Comparison of ENCODE assay signal across 1 cellular context in the genomic region with DNA sequence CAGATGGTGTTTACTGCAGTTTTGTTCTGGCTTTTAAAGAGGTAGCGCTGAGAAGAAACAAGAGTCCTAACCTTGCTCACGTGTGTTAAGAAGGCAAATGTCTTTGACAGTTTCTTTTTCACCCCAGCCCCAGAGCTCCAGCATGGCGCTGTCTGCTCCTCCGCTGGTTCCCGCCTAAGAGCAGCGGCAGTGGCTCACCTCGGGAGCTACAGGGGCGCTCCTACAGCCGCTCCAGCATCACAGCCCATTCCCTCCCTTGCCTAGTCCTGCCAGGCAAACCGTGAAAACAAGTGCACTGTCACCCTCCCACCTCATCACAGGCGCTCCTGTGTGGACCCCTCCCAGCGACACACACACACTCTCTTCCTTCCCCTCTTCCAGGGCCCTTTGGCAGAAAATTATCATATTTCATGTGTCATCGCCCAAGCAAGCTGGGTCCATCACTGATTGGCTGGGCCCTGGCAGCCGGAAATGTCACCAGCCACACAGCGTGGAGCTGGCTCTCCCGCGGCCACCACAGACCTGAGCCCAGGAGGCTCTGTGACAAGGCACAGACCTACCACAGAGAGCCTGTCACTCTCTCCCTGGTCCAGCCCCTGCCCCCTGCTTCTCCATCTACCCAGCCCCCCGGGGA.
TF ChIP-seq lines count a peak whose summit lies in the region.

No MANE protein-coding gene starts in this region.

TF ChIP-seq in K562, 482 proteins besides CTCF, POLR2A, EP300 and RAD21 (continued from another document):
- TF ChIP-seq ID3 (CRISPR knock-in tag; IDR thresholded peaks at IDR 0.05) (no peak), ID3 (tag; IDR thresholded peaks at IDR 0.05) (no peak), CSDE1 (IDR thresholded peaks at IDR 0.05) (no peak), JUND (IDR thresholded peaks at IDR 0.05; ENCODE audit: borderline replicate concordance, low read depth, low read length) (0 out of 2 replicates have a peak, but pooled peaks have one; percentile 6), JUND (tag; IDR thresholded peaks at IDR 0.05; ENCODE audit: borderline replicate concordance, low read depth, low read length) (no peak), E2F3 (CRISPR knock-in tag; IDR thresholded peaks at IDR 0.05) (0 out of 2 replicates have a peak, but pooled peaks have one; percentile 43), RBM14 (IDR thresholded peaks at IDR 0.05; ENCODE audit: borderline replicate concordance, insufficient read depth, low read depth, low read length) (no peak), RBFOX2 (IDR thresholded peaks at IDR 0.05; ENCODE audit: low read depth, low read length) (peak; percentile 59), PKNOX1 (IDR thresholded peaks at IDR 0.05) (peak; percentile 84), ATF1 (CRISPR knock-in tag; IDR thresholded peaks at IDR 0.05) (no peak), ATF1 (tag; IDR thresholded peaks at IDR 0.05) (peak; percentile 76), MEIS2 (IDR thresholded peaks at IDR 0.05; ENCODE audit: partially characterized antibody) (peak; percentile 55), HMBOX1 (IDR thresholded peaks at IDR 0.05) (0 out of 2 replicates have a peak, but pooled peaks have one; percentile 14), PBX2 (CRISPR knock-in tag; IDR thresholded peaks at IDR 0.05; ENCODE audit: low read depth) (no peak), PBX2 (tag; conservative IDR thresholded peaks at IDR 0.05; ENCODE audit: low read depth) (peak; percentile 66; the same call in 1 of the 2 replicates), HDAC2 (IDR thresholded peaks at IDR 0.05) (no peak), TEAD1 (CRISPR knock-in tag; IDR thresholded peaks at IDR 0.05) (no peak), C11orf30 (IDR thresholded peaks at IDR 0.05; ENCODE audit: low read depth) (peak; percentile 54; the same call in 1 of the 2 replicates), ZSCAN32 (CRISPR knock-in tag; IDR thresholded peaks at IDR 0.05) (peak; percentile 24; the same call in 1 of the 2 replicates), POLR2G (IDR thresholded peaks at IDR 0.05; ENCODE audit: low read depth, low read length) (peak; percentile 51), ZNF764 (CRISPR knock-in tag; IDR thresholded peaks at IDR 0.05; ENCODE audit: low read depth) (no peak)
- TF ChIP-seq, protein P1, sequence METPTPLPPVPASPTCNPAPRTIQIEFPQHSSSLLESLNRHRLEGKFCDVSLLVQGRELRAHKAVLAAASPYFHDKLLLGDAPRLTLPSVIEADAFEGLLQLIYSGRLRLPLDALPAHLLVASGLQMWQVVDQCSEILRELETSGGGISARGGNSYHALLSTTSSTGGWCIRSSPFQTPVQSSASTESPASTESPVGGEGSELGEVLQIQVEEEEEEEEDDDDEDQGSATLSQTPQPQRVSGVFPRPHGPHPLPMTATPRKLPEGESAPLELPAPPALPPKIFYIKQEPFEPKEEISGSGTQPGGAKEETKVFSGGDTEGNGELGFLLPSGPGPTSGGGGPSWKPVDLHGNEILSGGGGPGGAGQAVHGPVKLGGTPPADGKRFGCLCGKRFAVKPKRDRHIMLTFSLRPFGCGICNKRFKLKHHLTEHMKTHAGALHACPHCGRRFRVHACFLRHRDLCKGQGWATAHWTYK (CRISPR knock-in tag; IDR thresholded peaks at IDR 0.05) = peak; percentile 76; the same call in 1 of the 2 replicates
- TF ChIP-seq, protein P2, sequence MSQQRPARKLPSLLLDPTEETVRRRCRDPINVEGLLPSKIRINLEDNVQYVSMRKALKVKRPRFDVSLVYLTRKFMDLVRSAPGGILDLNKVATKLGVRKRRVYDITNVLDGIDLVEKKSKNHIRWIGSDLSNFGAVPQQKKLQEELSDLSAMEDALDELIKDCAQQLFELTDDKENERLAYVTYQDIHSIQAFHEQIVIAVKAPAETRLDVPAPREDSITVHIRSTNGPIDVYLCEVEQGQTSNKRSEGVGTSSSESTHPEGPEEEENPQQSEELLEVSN (IDR thresholded peaks at IDR 0.05; ENCODE audit: borderline replicate concordance in 1 of 2, extremely low read depth in 1 of 2, insufficient read depth in 1 of 2, insufficient read length in 1 of 2, low read depth in 1 of 2, low read length in 1 of 2, poor library complexity in 1 of 2, severe bottlenecking in 1 of 2) = peak in 1 of 2 experiments; percentile 63
TF ChIP-seq in K562: peak in this region for 23.
